In the genomic region with DNA sequence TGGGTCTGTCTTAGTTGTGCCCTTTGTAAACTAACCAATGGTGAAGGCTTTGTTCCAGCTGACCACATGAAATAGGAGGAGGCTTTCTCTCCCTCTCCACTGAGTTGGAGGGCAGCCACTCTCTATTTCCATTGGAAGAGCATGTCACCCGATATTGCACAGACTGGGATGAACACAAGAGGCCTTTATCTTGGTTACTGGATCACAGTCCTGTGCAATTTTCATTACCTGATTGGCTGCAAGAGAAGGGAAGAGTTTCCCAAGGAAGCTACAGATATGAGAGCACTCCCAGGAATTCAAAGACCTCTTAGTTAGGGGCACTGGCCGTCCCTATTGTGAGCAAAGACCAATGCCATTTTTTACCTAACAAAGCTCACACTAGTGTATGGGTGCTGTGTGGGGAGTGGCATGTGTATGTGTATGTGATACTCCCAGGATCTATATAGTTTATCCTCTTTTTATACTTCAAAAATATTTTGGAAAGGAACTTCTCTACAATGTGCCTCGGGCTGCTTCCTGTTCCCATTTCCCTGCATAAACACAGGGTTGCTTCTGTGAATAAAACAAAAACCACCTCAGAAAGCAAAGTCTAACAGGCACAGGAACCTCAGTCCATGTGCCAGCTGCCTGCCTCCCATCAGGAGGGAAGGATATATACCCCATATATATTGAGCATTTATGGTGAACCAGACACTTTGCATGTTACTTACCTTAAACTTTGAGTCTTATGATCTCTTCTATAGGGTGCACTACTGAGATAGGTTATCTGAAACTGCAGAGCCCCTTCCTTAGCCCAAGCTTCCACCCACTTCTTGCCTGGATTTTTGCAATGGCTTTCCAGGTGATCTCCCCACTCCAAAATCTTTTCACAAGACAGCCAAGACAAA, we compare ENCODE assay signal across 9 cellular contexts.
DNase-seq lines count a peak whose midpoint lies in the region; ATAC-seq and TF ChIP-seq lines count a peak whose summit lies in the region.
"Had no signal": no experiment of that assay in that cellular context is flagged by ENCODE, and none has a peak within 500 bp of the region (broad histone marks: within the 10 kb centered on the region; RNA-seq: fewer than 3 reads in every experiment).

No MANE protein-coding gene starts in this region.

- H3K4me3 ChIP-seq in prostate gland = no peak overlapping the region

- H3K27me3 Mint-ChIP-seq in Calu3 (ENCODE audit: unreplicated experiment) = no peaks in the 10 kb centered on the region
- no peaks in the 10 kb centered on the region for H3K27me3 Mint-ChIP-seq in mesothelial cell of epicardium (ENCODE audit: low read depth)

- H3K9me3 ChIP-seq in prostate gland = no peaks in the 10 kb centered on the region

- no peaks in the 10 kb centered on the region for H3K27me3 ChIP-seq in prostate gland (replicated peaks; ENCODE audit: insufficient read depth)

- CTCF ChIA-PET in Calu3 (lab: Charles Lee) = no interaction called here

- TF ChIP-seq CTCF in Calu3 (IDR thresholded peaks at IDR 0.05; ENCODE audit: unreplicated experiment) (no peak), mesothelial cell of epicardium (IDR thresholded peaks at IDR 0.05; ENCODE audit: unreplicated experiment) (no peak), prostate gland (IDR thresholded peaks at IDR 0.05) (no peak)

- H3K4me1 Mint-ChIP-seq in Calu3 (ENCODE audit: low read depth, unreplicated experiment) = peaks cover 66% of the 10 kb centered on the region
- peaks cover 20% of the 10 kb centered on the region for H3K4me1 Mint-ChIP-seq in mesothelial cell of epicardium

- no peaks in the 10 kb centered on the region for H3K4me1 ChIP-seq in prostate gland (replicated peaks)

- 40% methylated on average over 3 of the region's 3 CpGs for WGBS in prostate gland

- H3K27ac ChIP-seq in prostate gland = no peak overlapping the region
- H3K27ac ChIP-seq: epithelial cell of prostate had no signal

- H3K9me3 Mint-ChIP-seq in Calu3 (ENCODE audit: low read depth, unreplicated experiment) (no peaks in the 10 kb centered on the region), mesothelial cell of epicardium (peaks cover 16% of the 10 kb centered on the region)

- no peak for TF ChIP-seq POLR2A in prostate gland (IDR thresholded peaks at IDR 0.05)

- BruUV-seq in Calu3 (replicated peaks; lab: Mats Ljungman, UMichigan) = no TSS peak

- H3K36me3 Mint-ChIP-seq in Calu3 (ENCODE audit: insufficient read depth, unreplicated experiment) = peaks cover 10% of the 10 kb centered on the region
- no peaks in the 10 kb centered on the region for H3K36me3 Mint-ChIP-seq in mesothelial cell of epicardium

- intact Hi-C loops in Calu3 (cut with micrococcal nuclease; ENCODE audit: unreplicated experiment) (no loop called here), prostate gland (cut with DNase I) (no loop called here)

- no peak for ATAC-seq in HG02610 (IDR thresholded peaks at IDR 0.05; ENCODE audit: unreplicated experiment)

- H3K27ac Mint-ChIP-seq in Calu3 (ENCODE audit: unreplicated experiment) (peak overlapping the region; percentile 27), mesothelial cell of epicardium (peak overlapping the region; percentile 13)

- H3K4me3 Mint-ChIP-seq in Calu3 (ENCODE audit: low read depth, unreplicated experiment) (no peak overlapping the region), mesothelial cell of epicardium (no peak overlapping the region)

- DNase-seq in Calu3 (no peak), NCI-H187 (lab: John Stamatoyannopoulos, UW) (peak; percentile 41 to 64), brain pericyte (ENCODE audit: low read depth, low spot score) (peak; percentile 36), mesothelial cell of epicardium (ENCODE audit: low spot score in 2 of 2, unreplicated experiment in 2 of 2) (no peak), iPS-NIHi7 (ENCODE audit: extremely low spot score) (no peak), prostate gland (ENCODE audit: low spot score) (no peak), NCI-H1436 (lab: John Stamatoyannopoulos, UW) (no peak)

- no peaks in the 10 kb centered on the region for H3K36me3 ChIP-seq in prostate gland

Comparison
In these comparisons a context has a peak if more than half of its experiments do, and no peak if none do; other contexts are left out.
1. DNase-seq: peak in NCI-H187 (2 of 2) and brain pericyte (single experiment); none in Calu3 (single experiment), mesothelial cell of epicardium (0 of 2), iPS-NIHi7 (single experiment), prostate gland (single experiment) and NCI-H1436 (single experiment).